8 cellular contexts compared by ENCODE assay signal in the genomic region with DNA sequence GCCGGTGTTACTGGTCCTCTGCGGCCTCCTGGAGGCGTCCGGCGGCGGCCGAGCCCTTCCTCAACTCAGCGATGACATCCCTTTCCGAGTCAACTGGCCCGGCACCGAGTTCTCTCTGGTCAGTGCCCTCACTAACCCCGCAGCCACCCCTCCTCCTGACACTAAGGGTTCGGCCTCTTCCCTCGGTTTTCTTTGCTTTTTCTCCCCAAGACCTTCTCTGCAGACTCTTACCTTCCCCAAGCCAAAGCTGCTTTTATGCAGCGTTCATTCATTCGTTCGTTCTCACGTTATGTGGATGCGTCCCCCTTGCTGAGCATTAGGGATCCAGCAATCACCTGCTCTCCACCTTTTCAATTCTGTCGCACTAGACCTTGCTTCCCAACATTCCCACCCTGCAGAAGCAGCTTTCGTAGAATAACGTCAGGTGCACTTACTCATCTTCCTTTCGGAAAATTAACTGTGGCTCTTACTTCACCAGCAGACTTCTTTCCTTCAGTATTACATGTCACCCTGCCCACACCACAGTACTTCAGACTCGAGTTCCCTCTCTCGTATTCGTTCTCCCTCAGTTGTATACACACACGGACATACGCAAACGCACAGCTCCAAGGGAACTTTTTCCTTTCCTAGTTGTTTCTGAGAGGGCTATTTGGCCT. TPM values are rescaled to one million over a fixed set of nuclear protein-coding genes. Genes with fewer than 3 reads are reported as not detected.
A peak's percentile ranks its signal among the peaks of the same experiment; 100 is the strongest.
DNase-seq lines count a peak whose midpoint lies in the region; ATAC-seq and TF ChIP-seq lines count a peak whose summit lies in the region.

No MANE protein-coding gene starts in this region.

- H3K4me3 Mint-ChIP-seq in activated CD8-positive, alpha-beta T cell treated with anti-CD3 and anti-CD28 coated beads for 36 hours, result peak overlapping the region; percentile 92
- H3K4me3 Mint-ChIP-seq in osteocyte (ENCODE audit: unreplicated experiment), result peak overlapping the region; percentile 97

- intact Hi-C loops in activated CD8-positive, alpha-beta T cell treated with anti-CD3 and anti-CD28 coated beads for 36 hours (cut with micrococcal nuclease), result loop anchor here (1.0 kb wide), 1 partner anchor 19 kb away; no protein-coding TSS in a partner anchor

- no peaks in the 10 kb centered on the region for H3K36me3 Mint-ChIP-seq in activated CD8-positive, alpha-beta T cell treated with anti-CD3 and anti-CD28 coated beads for 36 hours (ENCODE audit: low read depth)
- H3K36me3 Mint-ChIP-seq in osteocyte (ENCODE audit: unreplicated experiment), result no peaks in the 10 kb centered on the region

- POLR2A ChIA-PET in activated CD8-positive, alpha-beta T cell treated with anti-CD3 and anti-CD28 coated beads for 36 hours (lab: Charles Lee), result interaction anchor here (0.6 to 4.2 kb wide), 10 partner anchors 10 to 184 kb away, joined by 3 to 59 read pairs (median 3); a partner anchor contains a TSS

- peak; percentile 51 for ATAC-seq in GM21786 (IDR thresholded peaks at IDR 0.05; ENCODE audit: unreplicated experiment)
- peak; percentile 24 for ATAC-seq in activated CD8-positive, alpha-beta T cell treated with anti-CD3 and anti-CD28 coated beads for 36 hours

- H3K27me3 Mint-ChIP-seq in activated CD8-positive, alpha-beta T cell treated with anti-CD3 and anti-CD28 coated beads for 36 hours, result no peaks in the 10 kb centered on the region
- no peaks in the 10 kb centered on the region for H3K27me3 Mint-ChIP-seq in osteocyte (ENCODE audit: unreplicated experiment)

- CTCF ChIA-PET in activated CD8-positive, alpha-beta T cell treated with anti-CD3 and anti-CD28 coated beads for 36 hours (lab: Charles Lee), result interaction anchor here (0.6 to 1.5 kb wide), 3 partner anchors 16 to 30 kb away, joined by 3 to 4 read pairs (median 3); a partner anchor contains a TSS

- no peaks in the 10 kb centered on the region for H3K9me3 Mint-ChIP-seq in activated CD8-positive, alpha-beta T cell treated with anti-CD3 and anti-CD28 coated beads for 36 hours
- no peaks in the 10 kb centered on the region for H3K9me3 Mint-ChIP-seq in osteocyte (ENCODE audit: unreplicated experiment)

- peak; percentile 25 for DNase-seq in NCI-H748 (lab: John Stamatoyannopoulos, UW; ENCODE audit: unreplicated experiment)
- DNase-seq in NCI-H748 treated with DMSO at 0.1 percent for 48 hours (lab: John Stamatoyannopoulos, UW), result no peak
- DNase-seq in HuH-7.5 (ENCODE audit: low spot score), result peak; percentile 16
- DNase-seq in activated CD8-positive, alpha-beta T cell treated with anti-CD3 and anti-CD28 coated beads for 36 hours, result peak; percentile 26
- peak; percentile 21 for DNase-seq in germinal center (ENCODE audit: low spot score)
- DNase-seq in osteocyte (ENCODE audit: extremely low spot score, unreplicated experiment), result no peak
- no peak for DNase-seq in hepatic stellate cell (ENCODE audit: low spot score)

- H3K27ac Mint-ChIP-seq in activated CD8-positive, alpha-beta T cell treated with anti-CD3 and anti-CD28 coated beads for 36 hours, result peak overlapping the region; percentile 92
- peak overlapping the region; percentile 98 for H3K27ac Mint-ChIP-seq in osteocyte (ENCODE audit: unreplicated experiment)

- TF ChIP-seq CTCF in activated CD8-positive, alpha-beta T cell treated with anti-CD3 and anti-CD28 coated beads for 36 hours (IDR thresholded peaks at IDR 0.05), result no peak
- TF ChIP-seq CTCF in osteocyte (IDR thresholded peaks at IDR 0.05), result no peak

- H3K4me1 Mint-ChIP-seq in activated CD8-positive, alpha-beta T cell treated with anti-CD3 and anti-CD28 coated beads for 36 hours (ENCODE audit: low read depth), result peaks cover 42% of the 10 kb centered on the region
- peaks cover 41% of the 10 kb centered on the region for H3K4me1 Mint-ChIP-seq in osteocyte (ENCODE audit: unreplicated experiment)

RNA-seq across cellular contexts. Expression of a gene that starts 0.5 kb away (rescaled TPM):
- 10 to 100 TPM; 15.6 to 19.2 TPM for total RNA-seq in activated CD8-positive, alpha-beta T cell treated with anti-CD3 and anti-CD28 coated beads for 36 hours
- total RNA-seq in osteocyte, result 50.6 and 57.0 TPM in 2 replicates

RNA-seq across cellular contexts. Expression of a gene that starts 0.6 kb away (rescaled TPM):
- total RNA-seq in activated CD8-positive, alpha-beta T cell treated with anti-CD3 and anti-CD28 coated beads for 36 hours, result 10 to 100 TPM; 22.9 to 25.3 TPM
- total RNA-seq in osteocyte, result 21.6 and 21.8 TPM in 2 replicates

RNA-seq across cellular contexts. Expression of a gene that starts 19.8 kb away (rescaled TPM):
- total RNA-seq in activated CD8-positive, alpha-beta T cell treated with anti-CD3 and anti-CD28 coated beads for 36 hours, result 10 to 100 TPM; 19.8 to 20.4 TPM
- total RNA-seq in osteocyte, result 1.5 and 2.2 TPM in 2 replicates

Comparison
In these comparisons a context has a peak if more than half of its experiments do, and no peak if none do; other contexts are left out.
1. DNase-seq: peak in NCI-H748 (single experiment), HuH-7.5 (single experiment), activated CD8-positive, alpha-beta T cell treated with anti-CD3 and anti-CD28 coated beads for 36 hours (single experiment) and germinal center (single experiment); none in NCI-H748 treated with DMSO at 0.1 percent for 48 hours (single experiment), osteocyte (single experiment) and hepatic stellate cell (single experiment).